Comparison of ENCODE assay signal across 1 cellular context in the genomic region with DNA sequence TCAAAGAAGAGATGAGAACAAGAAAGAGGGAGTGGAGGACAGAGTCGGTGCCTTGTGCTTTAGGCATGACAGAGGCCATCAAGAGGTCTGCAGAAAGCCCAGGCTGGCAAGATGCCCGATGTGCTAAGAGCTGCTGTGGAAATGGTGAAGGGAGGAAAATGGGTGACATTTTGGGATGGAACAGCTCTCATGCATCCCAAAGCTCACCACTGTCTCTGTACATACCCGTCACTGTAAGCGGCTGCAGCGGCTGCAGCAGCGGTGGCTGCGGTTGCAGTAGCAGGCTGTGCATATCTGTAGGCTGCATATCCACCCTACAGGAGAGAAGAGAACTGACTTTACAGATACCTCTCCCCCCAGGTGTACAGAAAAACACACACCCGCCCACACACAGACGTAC.
TF ChIP-seq lines count a peak whose summit lies in the region.

No MANE protein-coding gene starts in this region.

TF ChIP-seq in K562, 482 proteins besides CTCF, POLR2A, EP300 and RAD21:
- TF ChIP-seq MGA (IDR thresholded peaks at IDR 0.05) (no peak), MXI1 (IDR thresholded peaks at IDR 0.05; ENCODE audit: low read depth, low read length) (no peak), ZNF41 (CRISPR knock-in tag; conservative IDR thresholded peaks at IDR 0.05) (no peak), OTX1 (CRISPR knock-in tag; IDR thresholded peaks at IDR 0.05) (no peak), ZNF583 (CRISPR knock-in tag; IDR thresholded peaks at IDR 0.05) (no peak), ILF3 (IDR thresholded peaks at IDR 0.05; ENCODE audit: borderline replicate concordance) (no peak)
- TF ChIP-seq, protein P1, sequence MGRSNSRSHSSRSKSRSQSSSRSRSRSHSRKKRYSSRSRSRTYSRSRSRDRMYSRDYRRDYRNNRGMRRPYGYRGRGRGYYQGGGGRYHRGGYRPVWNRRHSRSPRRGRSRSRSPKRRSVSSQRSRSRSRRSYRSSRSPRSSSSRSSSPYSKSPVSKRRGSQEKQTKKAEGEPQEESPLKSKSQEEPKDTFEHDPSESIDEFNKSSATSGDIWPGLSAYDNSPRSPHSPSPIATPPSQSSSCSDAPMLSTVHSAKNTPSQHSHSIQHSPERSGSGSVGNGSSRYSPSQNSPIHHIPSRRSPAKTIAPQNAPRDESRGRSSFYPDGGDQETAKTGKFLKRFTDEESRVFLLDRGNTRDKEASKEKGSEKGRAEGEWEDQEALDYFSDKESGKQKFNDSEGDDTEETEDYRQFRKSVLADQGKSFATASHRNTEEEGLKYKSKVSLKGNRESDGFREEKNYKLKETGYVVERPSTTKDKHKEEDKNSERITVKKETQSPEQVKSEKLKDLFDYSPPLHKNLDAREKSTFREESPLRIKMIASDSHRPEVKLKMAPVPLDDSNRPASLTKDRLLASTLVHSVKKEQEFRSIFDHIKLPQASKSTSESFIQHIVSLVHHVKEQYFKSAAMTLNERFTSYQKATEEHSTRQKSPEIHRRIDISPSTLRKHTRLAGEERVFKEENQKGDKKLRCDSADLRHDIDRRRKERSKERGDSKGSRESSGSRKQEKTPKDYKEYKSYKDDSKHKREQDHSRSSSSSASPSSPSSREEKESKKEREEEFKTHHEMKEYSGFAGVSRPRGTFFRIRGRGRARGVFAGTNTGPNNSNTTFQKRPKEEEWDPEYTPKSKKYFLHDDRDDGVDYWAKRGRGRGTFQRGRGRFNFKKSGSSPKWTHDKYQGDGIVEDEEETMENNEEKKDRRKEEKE (IDR thresholded peaks at IDR 0.05; ENCODE audit: borderline replicate concordance in 1 of 2, control insufficient read depth in 1 of 2, low read depth in 2 of 2, low read length in 1 of 2), result no peak
- TF ChIP-seq, protein P2, sequence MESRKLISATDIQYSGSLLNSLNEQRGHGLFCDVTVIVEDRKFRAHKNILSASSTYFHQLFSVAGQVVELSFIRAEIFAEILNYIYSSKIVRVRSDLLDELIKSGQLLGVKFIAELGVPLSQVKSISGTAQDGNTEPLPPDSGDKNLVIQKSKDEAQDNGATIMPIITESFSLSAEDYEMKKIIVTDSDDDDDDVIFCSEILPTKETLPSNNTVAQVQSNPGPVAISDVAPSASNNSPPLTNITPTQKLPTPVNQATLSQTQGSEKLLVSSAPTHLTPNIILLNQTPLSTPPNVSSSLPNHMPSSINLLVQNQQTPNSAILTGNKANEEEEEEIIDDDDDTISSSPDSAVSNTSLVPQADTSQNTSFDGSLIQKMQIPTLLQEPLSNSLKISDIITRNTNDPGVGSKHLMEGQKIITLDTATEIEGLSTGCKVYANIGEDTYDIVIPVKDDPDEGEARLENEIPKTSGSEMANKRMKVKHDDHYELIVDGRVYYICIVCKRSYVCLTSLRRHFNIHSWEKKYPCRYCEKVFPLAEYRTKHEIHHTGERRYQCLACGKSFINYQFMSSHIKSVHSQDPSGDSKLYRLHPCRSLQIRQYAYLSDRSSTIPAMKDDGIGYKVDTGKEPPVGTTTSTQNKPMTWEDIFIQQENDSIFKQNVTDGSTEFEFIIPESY (CRISPR knock-in tag; IDR thresholded peaks at IDR 0.05), result peak; percentile 32; the same call in 1 of the 2 replicates
TF ChIP-seq in K562: peak in this region for 1.
